In genomic region chr10:54063514-54063913, GRCh38 we compare ENCODE assay signal across 20 cellular contexts.
DNase-seq lines count a peak whose midpoint lies in the region; ATAC-seq and TF ChIP-seq lines count a peak whose summit lies in the region.
"Had no signal": no experiment of that assay in that cellular context is flagged by ENCODE, and none has a peak within 500 bp of the region (broad histone marks: within the 10 kb centered on the region; RNA-seq: fewer than 3 reads in every experiment).

No MANE protein-coding gene starts in this region.

- H3K36me3 ChIP-seq in spleen (no peaks in the 10 kb centered on the region), prostate gland (no peaks in the 10 kb centered on the region)
- H3K36me3 ChIP-seq: BLaER1 treated with 17β-estradiol and CSF1 and Interleukin-3, amounts not matched to agents 10 nM and 100 nM; MG63 had no signal

- TF ChIP-seq POLR2A in spleen (IDR thresholded peaks at IDR 0.05) (no peak), prostate gland (IDR thresholded peaks at IDR 0.05) (no peak)

- DNase-seq in Right ventricle myocardium superior (peak; percentile 50), left cardiac atrium (no peak), HT-29 (ENCODE audit: low spot score) (peak; percentile 19), NCI-H774 (lab: John Stamatoyannopoulos, UW) (peak; percentile 7), spleen (peak; percentile 67), foreskin melanocyte (no peak), prostate gland (ENCODE audit: low spot score) (no peak), DMS79 (lab: John Stamatoyannopoulos, UW) (no peak)
- DNase-seq: CD8-positive, alpha-beta memory T cell; DMS79 treated with DMSO at 0.1 percent for 48 hours; H7; HFFc6; MG63; NCI-H1092; NCI-H1694 treated with DMSO at 0.1 percent for 48 hours; NCI-H2107; NCI-H226; NCI-H526 treated with DMSO at 0.1 percent for 48 hours; SIG-M5 had no signal

- ATAC-seq in Right ventricle myocardium superior (ENCODE audit: poor library complexity) = peak; percentile 79
- ATAC-seq in left cardiac atrium = no peak

- 91 to 93% (median 92%) methylated on average over 14 of the region's 14 CpGs for WGBS in spleen, 5 donors
- WGBS in prostate gland = 91% methylated on average over 14 of the region's 14 CpGs

- H3K27me3 ChIP-seq in spleen (replicated peaks in 1 of 7) = no peaks in the 10 kb centered on the region
- H3K27me3 ChIP-seq in prostate gland (replicated peaks; ENCODE audit: insufficient read depth) = no peaks in the 10 kb centered on the region
- H3K27me3 ChIP-seq: BLaER1 treated with 17β-estradiol and CSF1 and Interleukin-3, amounts not matched to agents 10 nM and 100 nM; MG63 had no signal

- H3K4me3 ChIP-seq in spleen = no peak overlapping the region
- H3K4me3 ChIP-seq in prostate gland = no peak overlapping the region
- H3K4me3 ChIP-seq: BLaER1 treated with 17β-estradiol and CSF1 and Interleukin-3, amounts not matched to agents 10 nM and 100 nM; MG63 had no signal

- H3K27ac ChIP-seq in spleen (no peak overlapping the region), prostate gland (no peak overlapping the region)

- TF ChIP-seq CTCF in spleen (IDR thresholded peaks at IDR 0.05 in 8 of 11, conservative IDR thresholded peaks at IDR 0.05 in 3 of 11) = no peak
- TF ChIP-seq CTCF in prostate gland (IDR thresholded peaks at IDR 0.05) = no peak

- intact Hi-C loops in Right ventricle myocardium superior (cut with DNase I) (no loop called here), left cardiac atrium (cut with DNase I) (no loop called here), spleen (cut with DNase I; ENCODE audit: low total_unique reads) (no loop called here), prostate gland (cut with DNase I) (no loop called here)

- H3K4me1 ChIP-seq in spleen (no peaks in the 10 kb centered on the region), prostate gland (replicated peaks) (no peaks in the 10 kb centered on the region)

- H3K9me3 ChIP-seq in spleen (peaks cover 0 to 7% (median 0%) of the 10 kb centered on the region in 8 donors), prostate gland (no peaks in the 10 kb centered on the region)
- H3K9me3 ChIP-seq: MG63 had no signal

Comparison
In these comparisons a context has a peak if more than half of its experiments do, and no peak if none do; other contexts are left out.
1. DNase-seq: peak in Right ventricle myocardium superior (single experiment), HT-29 (single experiment), NCI-H774 (single experiment) and spleen (single experiment); none in left cardiac atrium (single experiment), foreskin melanocyte (single experiment), prostate gland (single experiment) and DMS79 (single experiment).